Comparison of ENCODE assay signal across 1 cellular context in genomic region chr6:41073203-41073967, GRCh38.
TF ChIP-seq lines count a peak whose summit lies in the region.

No MANE protein-coding gene starts in this region.

TF ChIP-seq in K562, 482 proteins besides CTCF, POLR2A, EP300 and RAD21 (continues in another document):
- TF ChIP-seq CBFA2T3 (IDR thresholded peaks at IDR 0.05) (0 out of 2 replicates have a peak, but pooled peaks have one; percentile 14), STAG1 (CRISPR knock-in tag; IDR thresholded peaks at IDR 0.05; ENCODE audit: borderline replicate concordance) (no peak), SAFB2 (IDR thresholded peaks at IDR 0.05; ENCODE audit: borderline replicate concordance, low read depth, low read length, severe bottlenecking) (no peak), SETDB1 (IDR thresholded peaks at IDR 0.05; ENCODE audit: low read length) (no peak), NCOA1 (IDR thresholded peaks at IDR 0.05; ENCODE audit: low read depth) (0 out of 2 replicates have a peak, but pooled peaks have one; percentile 20), NFXL1 (CRISPR knock-in tag; IDR thresholded peaks at IDR 0.05) (no peak), ARID1B (IDR thresholded peaks at IDR 0.05) (no peak; the same call in 1 of the 2 replicates), ZNF695 (CRISPR knock-in tag; IDR thresholded peaks at IDR 0.05) (no peak), NR2F6 (CRISPR knock-in tag; IDR thresholded peaks at IDR 0.05) (no peak), ZNF175 (CRISPR knock-in tag; IDR thresholded peaks at IDR 0.05; ENCODE audit: low read depth) (peak; percentile 19; the same call in 1 of the 2 replicates), ZFP1 (CRISPR knock-in tag; IDR thresholded peaks at IDR 0.05) (no peak), HMGN3 (IDR thresholded peaks at IDR 0.05; ENCODE audit: borderline replicate concordance, extremely low read depth, insufficient read length, low read depth, low read length) (peak; percentile 83), CEBPZ (IDR thresholded peaks at IDR 0.05; ENCODE audit: borderline replicate concordance, low read depth, low read length) (no peak), SPI1 (IDR thresholded peaks at IDR 0.05; ENCODE audit: borderline replicate concordance, low read depth, low read length) (peak; percentile 60; the same call in 1 of the 2 replicates), ZNF146 (CRISPR knock-in tag; IDR thresholded peaks at IDR 0.05; ENCODE audit: unreplicated experiment) (no peak), PHF21A (IDR thresholded peaks at IDR 0.05; ENCODE audit: borderline replicate concordance, low read depth) (no peak), RB1 (IDR thresholded peaks at IDR 0.05; ENCODE audit: low read depth) (peak; percentile 75; the same call in 1 of the 2 replicates), ZNF217 (CRISPR knock-in tag; IDR thresholded peaks at IDR 0.05) (no peak), CUX1 (CRISPR knock-in tag; IDR thresholded peaks at IDR 0.05) (no peak), DIDO1 (tag; IDR thresholded peaks at IDR 0.05; ENCODE audit: low read depth) (no peak), MITF (IDR thresholded peaks at IDR 0.05) (no peak), GTF2F1 (IDR thresholded peaks at IDR 0.05; ENCODE audit: low read depth, low read length) (peak; percentile 4; the same call in 1 of the 2 replicates), HOXB6 (CRISPR knock-in tag; IDR thresholded peaks at IDR 0.05; ENCODE audit: borderline replicate concordance) (no peak), PHF20 (IDR thresholded peaks at IDR 0.05; ENCODE audit: partially characterized antibody) (peak; percentile 38), KDM5B (IDR thresholded peaks at IDR 0.05; ENCODE audit: insufficient replicate concordance, low read depth, low read length) (peak; percentile 76), YBX1 (IDR thresholded peaks at IDR 0.05) (no peak), MAX (CRISPR knock-in tag; IDR thresholded peaks at IDR 0.05) (peak; percentile 35; the same call in 1 of the 2 replicates), FOXP1 (CRISPR knock-in tag; IDR thresholded peaks at IDR 0.05) (peak; percentile 33; the same call in 1 of the 2 replicates), TSC22D4 (tag; IDR thresholded peaks at IDR 0.05) (no peak), ZNF436 (CRISPR knock-in tag; IDR thresholded peaks at IDR 0.05) (0 out of 2 replicates have a peak, but pooled peaks have one; percentile 27), ZNF511 (CRISPR knock-in tag; IDR thresholded peaks at IDR 0.05) (0 out of 2 replicates have a peak, but pooled peaks have one; percentile 12), ELK3 (CRISPR knock-in tag; IDR thresholded peaks at IDR 0.05) (no peak), ZBTB26 (CRISPR knock-in tag; IDR thresholded peaks at IDR 0.05) (no peak), PHF8 (IDR thresholded peaks at IDR 0.05; ENCODE audit: borderline replicate concordance, low read length) (peak; percentile 73), FOXA1 (IDR thresholded peaks at IDR 0.05; ENCODE audit: borderline replicate concordance) (no peak), HINFP (tag; conservative IDR thresholded peaks at IDR 0.05; ENCODE audit: low read depth) (no peak), HMGXB4 (CRISPR knock-in tag; IDR thresholded peaks at IDR 0.05) (peak; percentile 78), MCM2 (IDR thresholded peaks at IDR 0.05; ENCODE audit: low read depth) (no peak), ZMIZ1 (IDR thresholded peaks at IDR 0.05; ENCODE audit: low read depth in 2 of 2, low read length in 2 of 2) (no peak), PURB (CRISPR knock-in tag; IDR thresholded peaks at IDR 0.05; ENCODE audit: low read depth) (no peak)
